In the genomic region with DNA sequence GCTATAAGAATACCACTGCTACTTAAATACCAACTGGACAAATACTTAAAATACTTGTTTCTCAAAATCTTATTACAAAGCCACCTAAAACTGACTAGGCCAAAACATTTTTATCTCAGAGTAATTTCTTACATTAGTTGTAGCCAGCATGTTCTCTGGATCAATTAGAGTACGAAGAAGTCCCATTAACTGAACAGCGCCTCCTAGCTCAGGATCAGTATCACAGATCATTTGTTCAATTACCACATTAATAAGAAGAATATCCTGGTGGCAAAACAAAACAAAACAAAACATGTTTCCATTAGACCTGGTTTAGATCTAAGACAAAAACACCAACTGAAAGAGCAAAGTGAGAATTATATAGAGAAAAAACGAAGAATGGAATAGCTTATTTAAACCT, we compare ENCODE assay signal across 2 cellular contexts.
TF ChIP-seq lines count a peak whose summit lies in the region.

No MANE protein-coding gene starts in this region.

TF ChIP-seq in SK-N-SH, 30 proteins besides CTCF, POLR2A, EP300 and RAD21:
- TF ChIP-seq, protein P1, sequence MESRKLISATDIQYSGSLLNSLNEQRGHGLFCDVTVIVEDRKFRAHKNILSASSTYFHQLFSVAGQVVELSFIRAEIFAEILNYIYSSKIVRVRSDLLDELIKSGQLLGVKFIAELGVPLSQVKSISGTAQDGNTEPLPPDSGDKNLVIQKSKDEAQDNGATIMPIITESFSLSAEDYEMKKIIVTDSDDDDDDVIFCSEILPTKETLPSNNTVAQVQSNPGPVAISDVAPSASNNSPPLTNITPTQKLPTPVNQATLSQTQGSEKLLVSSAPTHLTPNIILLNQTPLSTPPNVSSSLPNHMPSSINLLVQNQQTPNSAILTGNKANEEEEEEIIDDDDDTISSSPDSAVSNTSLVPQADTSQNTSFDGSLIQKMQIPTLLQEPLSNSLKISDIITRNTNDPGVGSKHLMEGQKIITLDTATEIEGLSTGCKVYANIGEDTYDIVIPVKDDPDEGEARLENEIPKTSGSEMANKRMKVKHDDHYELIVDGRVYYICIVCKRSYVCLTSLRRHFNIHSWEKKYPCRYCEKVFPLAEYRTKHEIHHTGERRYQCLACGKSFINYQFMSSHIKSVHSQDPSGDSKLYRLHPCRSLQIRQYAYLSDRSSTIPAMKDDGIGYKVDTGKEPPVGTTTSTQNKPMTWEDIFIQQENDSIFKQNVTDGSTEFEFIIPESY (IDR thresholded peaks at IDR 0.05; ENCODE audit: borderline replicate concordance, low read depth), result no peak
- no peak for TF ChIP-seq SIN3A (IDR thresholded peaks at IDR 0.05; ENCODE audit: borderline replicate concordance, low read depth, low read length)
- TF ChIP-seq SMC3 (IDR thresholded peaks at IDR 0.05; ENCODE audit: low read depth, low read length), result no peak
- no peak for TF ChIP-seq GATA2 (CRISPR knock-in tag; IDR thresholded peaks at IDR 0.05)
- no peak for TF ChIP-seq TEAD4 (IDR thresholded peaks at IDR 0.05; ENCODE audit: borderline replicate concordance, insufficient read depth)
- no peak for TF ChIP-seq CHD2 (IDR thresholded peaks at IDR 0.05; ENCODE audit: low read length, partially characterized antibody)
- TF ChIP-seq EZH2phosphoT487 (IDR thresholded peaks at IDR 0.05; ENCODE audit: borderline replicate concordance, low read depth), result no peak
- no peak for TF ChIP-seq RFX5 (IDR thresholded peaks at IDR 0.05; ENCODE audit: low read length)
- no peak for TF ChIP-seq YY1 (IDR thresholded peaks at IDR 0.05; ENCODE audit: low read depth)
- TF ChIP-seq GABPA (IDR thresholded peaks at IDR 0.05; ENCODE audit: low read depth), result no peak
- no peak for TF ChIP-seq RXRA (IDR thresholded peaks at IDR 0.05; ENCODE audit: borderline replicate concordance, low read depth)
- TF ChIP-seq, protein P2, sequence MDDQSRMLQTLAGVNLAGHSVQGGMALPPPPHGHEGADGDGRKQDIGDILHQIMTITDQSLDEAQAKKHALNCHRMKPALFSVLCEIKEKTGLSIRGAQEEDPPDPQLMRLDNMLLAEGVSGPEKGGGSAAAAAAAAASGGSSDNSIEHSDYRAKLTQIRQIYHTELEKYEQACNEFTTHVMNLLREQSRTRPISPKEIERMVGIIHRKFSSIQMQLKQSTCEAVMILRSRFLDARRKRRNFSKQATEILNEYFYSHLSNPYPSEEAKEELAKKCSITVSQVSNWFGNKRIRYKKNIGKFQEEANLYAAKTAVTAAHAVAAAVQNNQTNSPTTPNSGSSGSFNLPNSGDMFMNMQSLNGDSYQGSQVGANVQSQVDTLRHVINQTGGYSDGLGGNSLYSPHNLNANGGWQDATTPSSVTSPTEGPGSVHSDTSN (IDR thresholded peaks at IDR 0.05), result no peak
- TF ChIP-seq, protein P3, sequence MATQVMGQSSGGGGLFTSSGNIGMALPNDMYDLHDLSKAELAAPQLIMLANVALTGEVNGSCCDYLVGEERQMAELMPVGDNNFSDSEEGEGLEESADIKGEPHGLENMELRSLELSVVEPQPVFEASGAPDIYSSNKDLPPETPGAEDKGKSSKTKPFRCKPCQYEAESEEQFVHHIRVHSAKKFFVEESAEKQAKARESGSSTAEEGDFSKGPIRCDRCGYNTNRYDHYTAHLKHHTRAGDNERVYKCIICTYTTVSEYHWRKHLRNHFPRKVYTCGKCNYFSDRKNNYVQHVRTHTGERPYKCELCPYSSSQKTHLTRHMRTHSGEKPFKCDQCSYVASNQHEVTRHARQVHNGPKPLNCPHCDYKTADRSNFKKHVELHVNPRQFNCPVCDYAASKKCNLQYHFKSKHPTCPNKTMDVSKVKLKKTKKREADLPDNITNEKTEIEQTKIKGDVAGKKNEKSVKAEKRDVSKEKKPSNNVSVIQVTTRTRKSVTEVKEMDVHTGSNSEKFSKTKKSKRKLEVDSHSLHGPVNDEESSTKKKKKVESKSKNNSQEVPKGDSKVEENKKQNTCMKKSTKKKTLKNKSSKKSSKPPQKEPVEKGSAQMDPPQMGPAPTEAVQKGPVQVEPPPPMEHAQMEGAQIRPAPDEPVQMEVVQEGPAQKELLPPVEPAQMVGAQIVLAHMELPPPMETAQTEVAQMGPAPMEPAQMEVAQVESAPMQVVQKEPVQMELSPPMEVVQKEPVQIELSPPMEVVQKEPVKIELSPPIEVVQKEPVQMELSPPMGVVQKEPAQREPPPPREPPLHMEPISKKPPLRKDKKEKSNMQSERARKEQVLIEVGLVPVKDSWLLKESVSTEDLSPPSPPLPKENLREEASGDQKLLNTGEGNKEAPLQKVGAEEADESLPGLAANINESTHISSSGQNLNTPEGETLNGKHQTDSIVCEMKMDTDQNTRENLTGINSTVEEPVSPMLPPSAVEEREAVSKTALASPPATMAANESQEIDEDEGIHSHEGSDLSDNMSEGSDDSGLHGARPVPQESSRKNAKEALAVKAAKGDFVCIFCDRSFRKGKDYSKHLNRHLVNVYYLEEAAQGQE (IDR thresholded peaks at IDR 0.05; ENCODE audit: low read depth, low read length), result no peak
- no peak for TF ChIP-seq MEF2A (IDR thresholded peaks at IDR 0.05; ENCODE audit: borderline replicate concordance, low read depth)
- TF ChIP-seq FOXJ3 (CRISPR knock-in tag; IDR thresholded peaks at IDR 0.05), result no peak
- no peak for TF ChIP-seq POLR2AphosphoS5 (IDR thresholded peaks at IDR 0.05; ENCODE audit: low read depth, low read length)
- TF ChIP-seq, protein P4, sequence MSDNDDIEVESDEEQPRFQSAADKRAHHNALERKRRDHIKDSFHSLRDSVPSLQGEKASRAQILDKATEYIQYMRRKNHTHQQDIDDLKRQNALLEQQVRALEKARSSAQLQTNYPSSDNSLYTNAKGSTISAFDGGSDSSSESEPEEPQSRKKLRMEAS (IDR thresholded peaks at IDR 0.05; ENCODE audit: low read depth), result no peak
- TF ChIP-seq NRF1 (IDR thresholded peaks at IDR 0.05; ENCODE audit: low read depth, low read length), result no peak
- TF ChIP-seq, protein P5, sequence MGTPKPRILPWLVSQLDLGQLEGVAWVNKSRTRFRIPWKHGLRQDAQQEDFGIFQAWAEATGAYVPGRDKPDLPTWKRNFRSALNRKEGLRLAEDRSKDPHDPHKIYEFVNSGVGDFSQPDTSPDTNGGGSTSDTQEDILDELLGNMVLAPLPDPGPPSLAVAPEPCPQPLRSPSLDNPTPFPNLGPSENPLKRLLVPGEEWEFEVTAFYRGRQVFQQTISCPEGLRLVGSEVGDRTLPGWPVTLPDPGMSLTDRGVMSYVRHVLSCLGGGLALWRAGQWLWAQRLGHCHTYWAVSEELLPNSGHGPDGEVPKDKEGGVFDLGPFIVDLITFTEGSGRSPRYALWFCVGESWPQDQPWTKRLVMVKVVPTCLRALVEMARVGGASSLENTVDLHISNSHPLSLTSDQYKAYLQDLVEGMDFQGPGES (IDR thresholded peaks at IDR 0.05; ENCODE audit: low read depth, low read length), result no peak

TF ChIP-seq in SK-N-SH treated with all-trans-retinoic acid at 6 μM for 48 hours, 23 proteins besides CTCF, POLR2A, EP300 and RAD21 (continued from another document):
- TF ChIP-seq, protein P6, sequence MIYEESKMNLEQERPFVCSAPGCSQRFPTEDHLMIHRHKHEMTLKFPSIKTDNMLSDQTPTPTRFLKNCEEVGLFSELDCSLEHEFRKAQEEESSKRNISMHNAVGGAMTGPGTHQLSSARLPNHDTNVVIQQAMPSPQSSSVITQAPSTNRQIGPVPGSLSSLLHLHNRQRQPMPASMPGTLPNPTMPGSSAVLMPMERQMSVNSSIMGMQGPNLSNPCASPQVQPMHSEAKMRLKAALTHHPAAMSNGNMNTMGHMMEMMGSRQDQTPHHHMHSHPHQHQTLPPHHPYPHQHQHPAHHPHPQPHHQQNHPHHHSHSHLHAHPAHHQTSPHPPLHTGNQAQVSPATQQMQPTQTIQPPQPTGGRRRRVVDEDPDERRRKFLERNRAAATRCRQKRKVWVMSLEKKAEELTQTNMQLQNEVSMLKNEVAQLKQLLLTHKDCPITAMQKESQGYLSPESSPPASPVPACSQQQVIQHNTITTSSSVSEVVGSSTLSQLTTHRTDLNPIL (CRISPR knock-in tag; IDR thresholded peaks at IDR 0.05; ENCODE audit: low read depth), result no peak
- TF ChIP-seq, protein P7, sequence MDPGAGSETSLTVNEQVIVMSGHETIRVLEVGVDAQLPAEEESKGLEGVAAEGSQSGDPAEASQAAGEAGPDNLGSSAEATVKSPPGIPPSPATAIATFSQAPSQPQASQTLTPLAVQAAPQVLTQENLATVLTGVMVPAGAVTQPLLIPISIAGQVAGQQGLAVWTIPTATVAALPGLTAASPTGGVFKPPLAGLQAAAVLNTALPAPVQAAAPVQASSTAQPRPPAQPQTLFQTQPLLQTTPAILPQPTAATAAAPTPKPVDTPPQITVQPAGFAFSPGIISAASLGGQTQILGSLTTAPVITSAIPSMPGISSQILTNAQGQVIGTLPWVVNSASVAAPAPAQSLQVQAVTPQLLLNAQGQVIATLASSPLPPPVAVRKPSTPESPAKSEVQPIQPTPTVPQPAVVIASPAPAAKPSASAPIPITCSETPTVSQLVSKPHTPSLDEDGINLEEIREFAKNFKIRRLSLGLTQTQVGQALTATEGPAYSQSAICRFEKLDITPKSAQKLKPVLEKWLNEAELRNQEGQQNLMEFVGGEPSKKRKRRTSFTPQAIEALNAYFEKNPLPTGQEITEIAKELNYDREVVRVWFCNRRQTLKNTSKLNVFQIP (CRISPR knock-in tag; IDR thresholded peaks at IDR 0.05; ENCODE audit: borderline replicate concordance, low read depth), result no peak
- TF ChIP-seq BACH2 (CRISPR knock-in tag; IDR thresholded peaks at IDR 0.05; ENCODE audit: borderline replicate concordance), result no peak
